ENCODE assay signal across 1 cellular context in genomic region chr16:56989988-56990387, GRCh38.
TF ChIP-seq lines count a peak whose summit lies in the region.

No MANE protein-coding gene starts in this region.

TF ChIP-seq in GM12878, 131 proteins besides CTCF, POLR2A, EP300 and RAD21:
- TF ChIP-seq ZSCAN29 (IDR thresholded peaks at IDR 0.05) (peak; percentile 8; the same call in 1 of the 2 replicates), NR2F1 (conservative IDR thresholded peaks at IDR 0.05) (peak; percentile 31; the same call in 1 of the 2 replicates), RB1 (IDR thresholded peaks at IDR 0.05; ENCODE audit: borderline replicate concordance) (no peak)
TF ChIP-seq in GM12878: peak in this region for 2.
